ENCODE assay signal across 1 cellular context in the genomic region with DNA sequence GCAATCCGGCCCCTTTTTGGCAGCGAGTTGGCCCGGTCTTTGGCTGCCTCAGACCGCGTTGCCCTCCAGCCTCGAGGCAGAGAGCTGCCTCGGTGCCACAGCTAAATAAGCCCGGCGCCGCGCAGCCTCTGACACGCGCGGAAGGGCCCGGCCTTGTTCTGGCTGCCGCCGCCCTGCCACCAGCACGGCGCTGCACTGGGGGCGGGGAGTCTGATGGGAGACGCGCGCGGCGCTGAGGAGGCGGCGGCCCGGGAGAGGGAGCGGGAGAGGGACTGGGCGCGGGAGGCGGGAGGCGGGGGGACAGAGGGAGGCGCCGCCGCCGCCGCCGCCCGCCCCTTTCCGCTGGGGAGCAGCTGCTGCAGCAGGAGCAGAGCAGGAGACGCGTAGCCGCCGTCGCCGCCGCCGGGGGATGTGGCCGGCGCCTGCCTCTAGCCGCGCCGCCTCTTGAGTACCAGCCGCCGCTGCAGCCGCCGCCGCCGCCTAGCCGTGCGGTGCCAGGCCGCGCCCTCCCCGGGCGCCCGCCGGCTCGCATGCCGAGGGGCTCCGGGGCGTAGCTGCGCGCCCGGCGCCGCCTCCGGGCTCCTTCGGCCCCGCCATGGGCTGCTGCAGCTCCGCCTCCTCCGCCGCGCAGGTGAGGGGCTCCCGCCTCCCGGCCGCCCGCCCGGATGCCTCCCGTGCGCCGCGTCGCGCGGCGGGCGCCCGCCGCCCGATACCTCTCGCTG.
TF ChIP-seq lines count a peak whose summit lies in the region.

A gene (plus strand): TSS at position 378 of the 722 bp plus-strand sequence. CDS start 218 bp downstream, at position 596.

TF ChIP-seq in HEK293, 187 proteins besides CTCF, POLR2A, EP300 and RAD21 (continued from another document):
- TF ChIP-seq ZNF157 (tag by site-specific recombination; IDR thresholded peaks at IDR 0.05) (no peak), ZNF530 (tag by site-specific recombination; IDR thresholded peaks at IDR 0.05; ENCODE audit: low read depth) (no peak), KLF10 (tag by site-specific recombination; IDR thresholded peaks at IDR 0.05) (peak; percentile 72), ZSCAN23 (tag by site-specific recombination; IDR thresholded peaks at IDR 0.05) (0 out of 2 replicates have a peak, but pooled peaks have one; percentile 44), ZSCAN16 (tag by site-specific recombination; IDR thresholded peaks at IDR 0.05) (no peak), KLF7 (tag by site-specific recombination; IDR thresholded peaks at IDR 0.05; ENCODE audit: borderline replicate concordance) (0 out of 2 replicates have a peak, but pooled peaks have one; percentile 82), YY1 (tag by site-specific recombination; IDR thresholded peaks at IDR 0.05) (peak; percentile 89), ZNF23 (tag by site-specific recombination; IDR thresholded peaks at IDR 0.05; ENCODE audit: borderline replicate concordance) (no peak)
- TF ChIP-seq, protein P1, sequence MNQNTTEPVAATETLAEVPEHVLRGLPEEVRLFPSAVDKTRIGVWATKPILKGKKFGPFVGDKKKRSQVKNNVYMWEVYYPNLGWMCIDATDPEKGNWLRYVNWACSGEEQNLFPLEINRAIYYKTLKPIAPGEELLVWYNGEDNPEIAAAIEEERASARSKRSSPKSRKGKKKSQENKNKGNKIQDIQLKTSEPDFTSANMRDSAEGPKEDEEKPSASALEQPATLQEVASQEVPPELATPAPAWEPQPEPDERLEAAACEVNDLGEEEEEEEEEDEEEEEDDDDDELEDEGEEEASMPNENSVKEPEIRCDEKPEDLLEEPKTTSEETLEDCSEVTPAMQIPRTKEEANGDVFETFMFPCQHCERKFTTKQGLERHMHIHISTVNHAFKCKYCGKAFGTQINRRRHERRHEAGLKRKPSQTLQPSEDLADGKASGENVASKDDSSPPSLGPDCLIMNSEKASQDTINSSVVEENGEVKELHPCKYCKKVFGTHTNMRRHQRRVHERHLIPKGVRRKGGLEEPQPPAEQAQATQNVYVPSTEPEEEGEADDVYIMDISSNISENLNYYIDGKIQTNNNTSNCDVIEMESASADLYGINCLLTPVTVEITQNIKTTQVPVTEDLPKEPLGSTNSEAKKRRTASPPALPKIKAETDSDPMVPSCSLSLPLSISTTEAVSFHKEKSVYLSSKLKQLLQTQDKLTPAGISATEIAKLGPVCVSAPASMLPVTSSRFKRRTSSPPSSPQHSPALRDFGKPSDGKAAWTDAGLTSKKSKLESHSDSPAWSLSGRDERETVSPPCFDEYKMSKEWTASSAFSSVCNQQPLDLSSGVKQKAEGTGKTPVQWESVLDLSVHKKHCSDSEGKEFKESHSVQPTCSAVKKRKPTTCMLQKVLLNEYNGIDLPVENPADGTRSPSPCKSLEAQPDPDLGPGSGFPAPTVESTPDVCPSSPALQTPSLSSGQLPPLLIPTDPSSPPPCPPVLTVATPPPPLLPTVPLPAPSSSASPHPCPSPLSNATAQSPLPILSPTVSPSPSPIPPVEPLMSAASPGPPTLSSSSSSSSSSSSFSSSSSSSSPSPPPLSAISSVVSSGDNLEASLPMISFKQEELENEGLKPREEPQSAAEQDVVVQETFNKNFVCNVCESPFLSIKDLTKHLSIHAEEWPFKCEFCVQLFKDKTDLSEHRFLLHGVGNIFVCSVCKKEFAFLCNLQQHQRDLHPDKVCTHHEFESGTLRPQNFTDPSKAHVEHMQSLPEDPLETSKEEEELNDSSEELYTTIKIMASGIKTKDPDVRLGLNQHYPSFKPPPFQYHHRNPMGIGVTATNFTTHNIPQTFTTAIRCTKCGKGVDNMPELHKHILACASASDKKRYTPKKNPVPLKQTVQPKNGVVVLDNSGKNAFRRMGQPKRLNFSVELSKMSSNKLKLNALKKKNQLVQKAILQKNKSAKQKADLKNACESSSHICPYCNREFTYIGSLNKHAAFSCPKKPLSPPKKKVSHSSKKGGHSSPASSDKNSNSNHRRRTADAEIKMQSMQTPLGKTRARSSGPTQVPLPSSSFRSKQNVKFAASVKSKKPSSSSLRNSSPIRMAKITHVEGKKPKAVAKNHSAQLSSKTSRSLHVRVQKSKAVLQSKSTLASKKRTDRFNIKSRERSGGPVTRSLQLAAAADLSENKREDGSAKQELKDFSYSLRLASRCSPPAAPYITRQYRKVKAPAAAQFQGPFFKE (tag by site-specific recombination; IDR thresholded peaks at IDR 0.05; ENCODE audit: borderline replicate concordance), result no peak
